ENCODE assay signal across 17 cellular contexts in genomic region chr16:52591441-52592215, GRCh38. TPM values are rescaled to one million over a fixed set of nuclear protein-coding genes. Genes with fewer than 3 reads are reported as not detected.
A peak's percentile ranks its signal among the peaks of the same experiment; 100 is the strongest.
DNase-seq lines count a peak whose midpoint lies in the region; TF ChIP-seq lines count a peak whose summit lies in the region.
"Had no signal": no experiment of that assay in that cellular context is flagged by ENCODE, and none has a peak within 500 bp of the region (broad histone marks: within the 10 kb centered on the region; RNA-seq: fewer than 3 reads in every experiment).

No MANE protein-coding gene starts in this region.

- H3K4me1 Mint-ChIP-seq in activated T-cell treated with anti-CD3 and anti-CD28 coated beads, Interleukin-2, amount 50 U/mL, for 24 hours (ENCODE audit: low read depth), result no peaks in the 10 kb centered on the region
- H3K4me1 Mint-ChIP-seq: CD14-positive monocyte; CD4-positive, alpha-beta memory T cell had no signal

- H3K27ac Mint-ChIP-seq in activated T-cell treated with anti-CD3 and anti-CD28 coated beads, Interleukin-2, amount 50 U/mL, for 24 hours, result no peak overlapping the region
- H3K27ac Mint-ChIP-seq: CD14-positive monocyte; CD4-positive, alpha-beta memory T cell; HFFc6 had no signal

- POLR2A ChIA-PET in A673 (lab: Charles Lee; ENCODE audit: low non-redundant PET), result no interaction called here

- BruUV-seq in A673 (replicated peaks; lab: Mats Ljungman, UMichigan), result no TSS peak

- CTCF ChIA-PET in A673 (lab: Charles Lee), result no interaction called here

- DNase-seq in A673 (ENCODE audit: low spot score), result peak; percentile 2
- DNase-seq in ELF-1 (ENCODE audit: low read depth, low spot score), result peak; percentile 6
- peak; percentile 65 for DNase-seq in NCI-H82 treated with DMSO at 0.1 percent for 48 hours (lab: John Stamatoyannopoulos, UW; ENCODE audit: unreplicated experiment)
- peak; percentile 3 for DNase-seq in pons (ENCODE audit: low spot score)
- no peak for DNase-seq in DMS79 treated with DMSO at 0.1 percent for 48 hours (lab: John Stamatoyannopoulos, UW)
- no peak for DNase-seq in activated T-cell treated with anti-CD3 and anti-CD28 coated beads, Interleukin-2, amount 50 U/mL, for 24 hours
- DNase-seq in activated CD8-positive, alpha-beta memory T cell treated with anti-CD3 and anti-CD28 coated beads, Interleukin-2, amount 50 U/mL, for 4 hours, result no peak
- DNase-seq: CD4-positive, alpha-beta memory T cell; GF-D8; GOT3; H7; HFFc6; IMR-90 had no signal

- H3K27me3 ChIP-seq in A673 (replicated peaks; ENCODE audit: insufficient read depth, low read depth, low read length, poor library complexity), result peaks cover 10% of the 10 kb centered on the region
- H3K27me3 ChIP-seq: BLaER1 had no signal

- H3K36me3 Mint-ChIP-seq in activated T-cell treated with anti-CD3 and anti-CD28 coated beads, Interleukin-2, amount 50 U/mL, for 24 hours (ENCODE audit: low read depth), result no peaks in the 10 kb centered on the region
- H3K36me3 Mint-ChIP-seq: CD14-positive monocyte; CD4-positive, alpha-beta memory T cell had no signal

- H3K27me3 Mint-ChIP-seq in activated T-cell treated with anti-CD3 and anti-CD28 coated beads, Interleukin-2, amount 50 U/mL, for 24 hours, result no peaks in the 10 kb centered on the region
- H3K27me3 Mint-ChIP-seq: CD4-positive, alpha-beta memory T cell had no signal

- H3K27ac ChIP-seq in A673 (ENCODE audit: low read depth, low read length, poor library complexity, severe bottlenecking), result no peak overlapping the region
- H3K27ac ChIP-seq: BLaER1 had no signal

- intact Hi-C loops in A673 (cut with micrococcal nuclease; ENCODE audit: unreplicated experiment), result no loop called here

- no peaks in the 10 kb centered on the region for H3K36me3 ChIP-seq in A673 (ENCODE audit: insufficient read depth, low read length, poor library complexity, severe bottlenecking)
- H3K36me3 ChIP-seq: BLaER1 had no signal

- no peaks in the 10 kb centered on the region for H3K9me3 Mint-ChIP-seq in activated T-cell treated with anti-CD3 and anti-CD28 coated beads, Interleukin-2, amount 50 U/mL, for 24 hours

- H3K4me3 Mint-ChIP-seq in activated T-cell treated with anti-CD3 and anti-CD28 coated beads, Interleukin-2, amount 50 U/mL, for 24 hours, result no peak overlapping the region
- H3K4me3 Mint-ChIP-seq: CD14-positive monocyte; CD4-positive, alpha-beta memory T cell; HFFc6 had no signal

- H3K4me1 ChIP-seq in A673 (ENCODE audit: insufficient read depth, low read length, poor library complexity, severe bottlenecking), result peaks cover 4% of the 10 kb centered on the region
- H3K4me1 ChIP-seq: BLaER1 had no signal

- H3K4me3 ChIP-seq in A673 (ENCODE audit: low read depth, low read length, poor library complexity, severe bottlenecking), result no peak overlapping the region
- H3K4me3 ChIP-seq: BLaER1, K562 had no signal

- TF ChIP-seq CTCF in A673 (conservative IDR thresholded peaks at IDR 0.05; ENCODE audit: low read depth, low read length), result no peak

- no peaks in the 10 kb centered on the region for H3K9me3 ChIP-seq in A673 (ENCODE audit: low read depth, low read length, poor library complexity, severe bottlenecking)

RNA-seq across cellular contexts. Expression of gene TOX3, which starts 44.7 kb away (rescaled TPM):
- 16.6 and 17.6 TPM in 2 replicates for total RNA-seq in A673 (2021)
- total RNA-seq: CD4-positive, alpha-beta memory T cell; Daoy; HFFc6; IMR-90; K562 had no signal

Comparison
In these comparisons a context has a peak if more than half of its experiments do, and no peak if none do; other contexts are left out.
1. DNase-seq: peak in A673 (single experiment), ELF-1 (single experiment), NCI-H82 treated with DMSO at 0.1 percent for 48 hours (single experiment) and pons (single experiment); none in DMS79 treated with DMSO at 0.1 percent for 48 hours (single experiment), activated T-cell treated with anti-CD3 and anti-CD28 coated beads, Interleukin-2, amount 50 U/mL, for 24 hours (single experiment) and activated CD8-positive, alpha-beta memory T cell treated with anti-CD3 and anti-CD28 coated beads, Interleukin-2, amount 50 U/mL, for 4 hours (single experiment).